1 cellular context compared by ENCODE assay signal in genomic region chr5:10348258-10348657, GRCh38.
TF ChIP-seq lines count a peak whose summit lies in the region.

No MANE protein-coding gene starts in this region.

TF ChIP-seq in HepG2, 621 proteins besides CTCF, POLR2A, EP300 and RAD21 (continued from another document):
- TF ChIP-seq, protein P1, sequence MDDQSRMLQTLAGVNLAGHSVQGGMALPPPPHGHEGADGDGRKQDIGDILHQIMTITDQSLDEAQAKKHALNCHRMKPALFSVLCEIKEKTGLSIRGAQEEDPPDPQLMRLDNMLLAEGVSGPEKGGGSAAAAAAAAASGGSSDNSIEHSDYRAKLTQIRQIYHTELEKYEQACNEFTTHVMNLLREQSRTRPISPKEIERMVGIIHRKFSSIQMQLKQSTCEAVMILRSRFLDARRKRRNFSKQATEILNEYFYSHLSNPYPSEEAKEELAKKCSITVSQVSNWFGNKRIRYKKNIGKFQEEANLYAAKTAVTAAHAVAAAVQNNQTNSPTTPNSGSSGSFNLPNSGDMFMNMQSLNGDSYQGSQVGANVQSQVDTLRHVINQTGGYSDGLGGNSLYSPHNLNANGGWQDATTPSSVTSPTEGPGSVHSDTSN (CRISPR knock-in tag; IDR thresholded peaks at IDR 0.05; ENCODE audit: borderline replicate concordance) = no peak
